ENCODE assay signal across 35 cellular contexts in genomic region chr4:184884863-184885262, GRCh38.
"Had no signal": no experiment of that assay in that cellular context is flagged by ENCODE, and none has a peak within 500 bp of the region (broad histone marks: within the 10 kb centered on the region; RNA-seq: fewer than 3 reads in every experiment).

No MANE protein-coding gene starts in this region.

- DNase-seq: activated CD4-positive, alpha-beta T cell treated with anti-CD3 and anti-CD28 coated beads for 4 hours; activated CD4-positive, alpha-beta T cell treated with anti-CD3 and anti-CD28 coated beads, Interleukin-2, amount 50 U/mL, for 1 hour; activated CD4-positive, alpha-beta T cell treated with anti-CD3 and anti-CD28 coated beads, Interleukin-2, amount 50 U/mL, for 48 hours; activated CD4-positive, CD25-positive, alpha-beta regulatory T cell; activated CD4-positive, CD25-positive, alpha-beta regulatory T cell treated with anti-CD3 and anti-CD28 coated beads, Interleukin-2, amount 50 U/mL, for 72 hours; activated CD8-positive, alpha-beta memory T cell treated with anti-CD3 and anti-CD28 coated beads for 24 hours; activated CD8-positive, alpha-beta T cell treated with anti-CD3 and anti-CD28 coated beads for 36 hours; activated effector memory CD4-positive, alpha-beta T cell treated with Interleukin-2 at 50 U/mL for 16 hours; activated gamma-delta T cell treated with Interleukin-2 at 50 U/mL for 16 hours; activated naive CD4-positive, alpha-beta T cell treated with anti-CD3 and anti-CD28 coated beads for 36 hours; activated naive CD8-positive, alpha-beta T cell treated with anti-CD3 and anti-CD28 coated beads for 36 hours; activated naive CD8-positive, alpha-beta T cell treated with anti-CD3 and anti-CD28 coated beads, Interleukin-2, amount 50 U/mL, for 24 hours; activated T-cell treated with anti-CD3 and anti-CD28 coated beads, Interleukin-2, amount 50 U/mL, for 4 hours; adrenal gland; amygdala; aorta; body of pancreas; caudate nucleus; cortex of kidney; dermis blood vessel endothelial cell; effector CD4-positive, alpha-beta T cell; effector memory CD8-positive, alpha-beta T cell; erythroblast; foreskin keratinocyte; gastrocnemius medialis; glutamatergic neuron; SW 1271; T-cell; T-helper 17 cell; T1000 had no signal

- H3K27ac ChIP-seq: adrenal gland, body of pancreas, esophagus muscularis mucosa, foreskin keratinocyte, gastrocnemius medialis, WERI-Rb-1 had no signal

- H3K9me3 Mint-ChIP-seq: activated CD8-positive, alpha-beta T cell treated with anti-CD3 and anti-CD28 coated beads for 36 hours; activated naive CD4-positive, alpha-beta T cell treated with anti-CD3 and anti-CD28 coated beads for 36 hours; activated naive CD4-positive, alpha-beta T cell treated with anti-CD3 and anti-CD28 coated beads, Interleukin-2, amount 50 U/mL, for 24 hours; activated naive CD8-positive, alpha-beta T cell treated with anti-CD3 and anti-CD28 coated beads for 36 hours; activated naive CD8-positive, alpha-beta T cell treated with anti-CD3 and anti-CD28 coated beads, Interleukin-2, amount 50 U/mL, for 24 hours; activated T-cell treated with anti-CD3 and anti-CD28 coated beads, Interleukin-2, amount 50 U/mL, for 4 hours; activated T-helper 17 cell treated with anti-CD3 and anti-CD28 coated beads, Interleukin-2, amount 50 U/mL, for 72 hours; effector memory CD8-positive, alpha-beta T cell; T-cell; T-helper 2 cell treated with Interferon-gamma antibody and Interleukin-4, amounts not matched to agents 5 μg/mL and 100 μg/mL, for 36 hours had no signal

- H3K9me3 ChIP-seq: adrenal gland, body of pancreas, esophagus muscularis mucosa, gastrocnemius medialis had no signal

- H3K4me1 ChIP-seq: adrenal gland, body of pancreas, esophagus muscularis mucosa, foreskin keratinocyte, gastrocnemius medialis had no signal

- H3K4me3 ChIP-seq: adrenal gland, body of pancreas, esophagus muscularis mucosa, gastrocnemius medialis had no signal

- H3K36me3 ChIP-seq: adrenal gland, esophagus muscularis mucosa, gastrocnemius medialis, WERI-Rb-1 had no signal

- H3K27me3 ChIP-seq: adrenal gland, body of pancreas, foreskin keratinocyte, gastrocnemius medialis had no signal

- H3K27me3 Mint-ChIP-seq: activated CD8-positive, alpha-beta T cell treated with anti-CD3 and anti-CD28 coated beads for 36 hours; activated naive CD8-positive, alpha-beta T cell treated with anti-CD3 and anti-CD28 coated beads, Interleukin-2, amount 50 U/mL, for 24 hours had no signal

- H3K27ac Mint-ChIP-seq: activated CD8-positive, alpha-beta T cell treated with anti-CD3 and anti-CD28 coated beads for 36 hours; activated naive CD4-positive, alpha-beta T cell treated with anti-CD3 and anti-CD28 coated beads for 36 hours; activated naive CD4-positive, alpha-beta T cell treated with anti-CD3 and anti-CD28 coated beads, Interleukin-2, amount 50 U/mL, for 24 hours; activated naive CD8-positive, alpha-beta T cell treated with anti-CD3 and anti-CD28 coated beads for 36 hours; activated naive CD8-positive, alpha-beta T cell treated with anti-CD3 and anti-CD28 coated beads, Interleukin-2, amount 50 U/mL, for 24 hours; activated T-helper 17 cell treated with anti-CD3 and anti-CD28 coated beads, Interleukin-2, amount 50 U/mL, for 72 hours; T-cell; T-helper 17 cell; T-helper 2 cell treated with Interferon-gamma antibody and Interleukin-4, amounts not matched to agents 5 μg/mL and 100 μg/mL, for 36 hours had no signal

- H3K4me1 Mint-ChIP-seq: activated naive CD4-positive, alpha-beta T cell treated with anti-CD3 and anti-CD28 coated beads, Interleukin-2, amount 50 U/mL, for 24 hours; activated naive CD8-positive, alpha-beta T cell treated with anti-CD3 and anti-CD28 coated beads for 36 hours; activated T-helper 17 cell treated with anti-CD3 and anti-CD28 coated beads, Interleukin-2, amount 50 U/mL, for 72 hours; T-cell had no signal

- ATAC-seq: activated CD8-positive, alpha-beta T cell treated with anti-CD3 and anti-CD28 coated beads for 36 hours; activated naive CD8-positive, alpha-beta T cell treated with anti-CD3 and anti-CD28 coated beads, Interleukin-2, amount 50 U/mL, for 24 hours; activated T-cell treated with anti-CD3 and anti-CD28 coated beads, Interleukin-2, amount 50 U/mL, for 4 hours; activated T-helper 17 cell treated with anti-CD3 and anti-CD28 coated beads, Interleukin-2, amount 50 U/mL, for 72 hours; body of pancreas; effector memory CD8-positive, alpha-beta T cell; foreskin keratinocyte; gastrocnemius medialis; T-cell; T-helper 17 cell had no signal

- H3K36me3 Mint-ChIP-seq: activated naive CD4-positive, alpha-beta T cell treated with anti-CD3 and anti-CD28 coated beads, Interleukin-2, amount 50 U/mL, for 24 hours; activated naive CD8-positive, alpha-beta T cell treated with anti-CD3 and anti-CD28 coated beads for 36 hours; T-cell had no signal

- H3K4me3 Mint-ChIP-seq: activated CD8-positive, alpha-beta T cell treated with anti-CD3 and anti-CD28 coated beads for 36 hours; activated naive CD4-positive, alpha-beta T cell treated with anti-CD3 and anti-CD28 coated beads for 36 hours; activated naive CD4-positive, alpha-beta T cell treated with anti-CD3 and anti-CD28 coated beads, Interleukin-2, amount 50 U/mL, for 24 hours; activated naive CD8-positive, alpha-beta T cell treated with anti-CD3 and anti-CD28 coated beads for 36 hours; activated naive CD8-positive, alpha-beta T cell treated with anti-CD3 and anti-CD28 coated beads, Interleukin-2, amount 50 U/mL, for 24 hours; activated T-cell treated with anti-CD3 and anti-CD28 coated beads, Interleukin-2, amount 50 U/mL, for 4 hours; activated T-helper 17 cell treated with anti-CD3 and anti-CD28 coated beads, Interleukin-2, amount 50 U/mL, for 72 hours; effector memory CD8-positive, alpha-beta T cell; T-cell; T-helper 17 cell; T-helper 2 cell treated with Interferon-gamma antibody and Interleukin-4, amounts not matched to agents 5 μg/mL and 100 μg/mL, for 36 hours had no signal
